ENCODE assay signal across 8 cellular contexts in the genomic region with DNA sequence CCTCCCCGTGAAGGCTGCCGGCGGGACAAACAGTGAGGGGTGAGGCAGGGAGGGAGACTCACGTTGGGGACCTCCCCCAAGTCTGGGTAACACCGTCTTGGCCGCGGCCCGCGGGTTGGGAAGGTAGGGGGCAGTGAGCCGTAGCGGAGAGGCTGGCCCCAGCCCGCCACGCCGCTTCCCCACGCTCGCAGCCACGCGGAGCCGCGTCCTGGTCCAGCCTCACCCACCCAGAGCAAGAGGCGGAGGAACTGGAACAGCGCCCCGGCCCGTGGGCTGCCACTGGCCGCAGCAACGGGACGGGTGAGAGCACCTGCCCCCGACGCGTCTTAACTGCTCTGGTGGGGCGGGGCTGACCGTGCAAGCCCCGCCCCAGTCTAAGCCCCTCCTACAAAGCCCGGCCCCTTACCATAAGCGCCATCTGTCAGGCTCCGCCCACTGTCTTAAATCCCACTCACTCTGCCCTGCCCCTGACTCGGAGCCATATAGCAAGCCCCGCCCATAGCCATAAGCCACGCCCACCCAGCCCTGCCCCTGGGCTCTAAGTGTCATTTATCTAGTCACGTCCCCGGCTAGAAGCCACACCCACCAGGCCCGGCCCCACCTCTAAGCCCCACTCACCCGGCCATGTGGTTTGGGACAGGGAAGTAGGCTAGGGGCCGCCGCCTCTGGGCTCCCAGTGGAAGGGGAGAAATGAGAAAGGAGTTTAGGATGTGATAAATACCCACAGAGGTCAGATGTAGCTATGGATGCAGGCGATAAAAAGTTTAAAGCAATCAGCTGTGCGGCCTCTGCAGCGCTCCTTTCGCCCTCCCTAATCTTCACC. TPM values are rescaled to one million over a fixed set of nuclear protein-coding genes. Genes with fewer than 3 reads are reported as not detected.
A peak's percentile ranks its signal among the peaks of the same experiment; 100 is the strongest.
DNase-seq lines count a peak whose midpoint lies in the region; ATAC-seq and TF ChIP-seq lines count a peak whose summit lies in the region.

No MANE protein-coding gene starts in this region.

- H3K36me3 Mint-ChIP-seq in activated T-helper 17 cell treated with anti-CD3 and anti-CD28 coated beads, Interleukin-2, amount 50 U/mL, for 72 hours (ENCODE audit: low read depth), result no peaks in the 10 kb centered on the region

- peak in 1 of 6 experiments; percentile 9 for TF ChIP-seq CTCF in Peyer's patch (IDR thresholded peaks at IDR 0.05)
- TF ChIP-seq CTCF in foreskin fibroblast (IDR thresholded peaks at IDR 0.05; ENCODE audit: low read depth, low read length), result no peak
- no peak for TF ChIP-seq CTCF in neural cell (IDR thresholded peaks at IDR 0.05; ENCODE audit: poor library complexity, severe bottlenecking)

- H3F3A ChIP-seq in neural cell (ENCODE audit: insufficient read depth, low read length, poor library complexity, severe bottlenecking), result no peaks in the 10 kb centered on the region

- TF ChIP-seq POLR2A in Peyer's patch (IDR thresholded peaks at IDR 0.05), result peak in 1 of 2 donors; percentile 32

- peak overlapping the region; percentile 44; the same call in 1 of the 2 replicates for H3K9ac ChIP-seq in HUES64 (ENCODE audit: low read depth, low read length)
- no peak overlapping the region for H3K9ac ChIP-seq in neural cell (ENCODE audit: low read length)

- H3K9me3 Mint-ChIP-seq in activated T-helper 17 cell treated with anti-CD3 and anti-CD28 coated beads, Interleukin-2, amount 50 U/mL, for 72 hours, result no peaks in the 10 kb centered on the region
- no peaks in the 10 kb centered on the region for H3K9me3 Mint-ChIP-seq in stimulated activated naive CD8-positive, alpha-beta T cell treated with anti-CD3 and anti-CD28 coated beads, Interleukin-15, amount 100 ng/mL, for 72 hours

- peaks cover 4% of the 10 kb centered on the region for H3K4me1 Mint-ChIP-seq in activated T-helper 17 cell treated with anti-CD3 and anti-CD28 coated beads, Interleukin-2, amount 50 U/mL, for 72 hours
- H3K4me1 Mint-ChIP-seq in stimulated activated naive CD8-positive, alpha-beta T cell treated with anti-CD3 and anti-CD28 coated beads, Interleukin-15, amount 100 ng/mL, for 72 hours, result peaks cover 38% of the 10 kb centered on the region

- no peaks in the 10 kb centered on the region for H3K9me3 ChIP-seq in HUES64 (ENCODE audit: insufficient read depth, low read depth, low read length)
- H3K9me3 ChIP-seq in Peyer's patch, result no peaks in the 10 kb centered on the region
- no peaks in the 10 kb centered on the region for H3K9me3 ChIP-seq in neural cell (ENCODE audit: low read length)

- peak; percentile 77 for ATAC-seq in GM21381 (IDR thresholded peaks at IDR 0.05; ENCODE audit: unreplicated experiment)
- ATAC-seq in activated T-helper 17 cell treated with anti-CD3 and anti-CD28 coated beads, Interleukin-2, amount 50 U/mL, for 72 hours (replicated peaks), result peak; percentile 97
- peak; percentile 88 for ATAC-seq in stimulated activated naive CD8-positive, alpha-beta T cell treated with anti-CD3 and anti-CD28 coated beads, Interleukin-15, amount 100 ng/mL, for 72 hours

- H3K4me2 ChIP-seq in neural cell (ENCODE audit: low read length), result no peak overlapping the region

- H3K9me2 ChIP-seq in neural cell (ENCODE audit: insufficient read depth, low read length), result no peaks in the 10 kb centered on the region

- WGBS in HUES64, result 9% methylated on average over 49 of the region's 49 CpGs

- H3K79me2 ChIP-seq in neural cell (replicated peaks; ENCODE audit: insufficient read depth, low read length), result no peaks in the 10 kb centered on the region

- TF ChIP-seq EP300 in neural cell (conservative IDR thresholded peaks at IDR 0.05; ENCODE audit: poor library complexity, severe bottlenecking), result no peak

- H3K4me3 ChIP-seq in HUES64 (ENCODE audit: low read length) (peak overlapping the region; percentile 62), Peyer's patch (peak overlapping the region; percentile 35 to 59 (median 44)), foreskin fibroblast (ENCODE audit: low read depth in 1 of 2, low read length in 2 of 2) (no peak overlapping the region), neural cell (ENCODE audit: low read length) (peak overlapping the region; percentile 46)

- peaks cover 3% of the 10 kb centered on the region for H3K27me3 Mint-ChIP-seq in activated T-helper 17 cell treated with anti-CD3 and anti-CD28 coated beads, Interleukin-2, amount 50 U/mL, for 72 hours
- no peaks in the 10 kb centered on the region for H3K27me3 Mint-ChIP-seq in stimulated activated naive CD8-positive, alpha-beta T cell treated with anti-CD3 and anti-CD28 coated beads, Interleukin-15, amount 100 ng/mL, for 72 hours

- no peaks in the 10 kb centered on the region for H4K20me1 ChIP-seq in neural cell (ENCODE audit: insufficient read depth)

- H3K27me3 ChIP-seq in HUES64 (ENCODE audit: insufficient read depth, low read length) (peaks cover 13% of the 10 kb centered on the region), Peyer's patch (no peaks in the 10 kb centered on the region), neural cell (ENCODE audit: insufficient read depth, low read depth, low read length) (peaks cover 3% of the 10 kb centered on the region)

- no peak overlapping the region for H2AFZ ChIP-seq in neural cell (ENCODE audit: low read depth, low read length)

- DNase-seq in CMK (ENCODE audit: low read depth), result peak; percentile 99
- DNase-seq in Peyer's patch, result peak; percentile 92 to 98 (median 97)
- peak; percentile 67 to 87 for DNase-seq in foreskin fibroblast
- DNase-seq in stimulated activated naive CD8-positive, alpha-beta T cell treated with anti-CD3 and anti-CD28 coated beads, Interleukin-15, amount 100 ng/mL, for 72 hours, result peak; percentile 88 to 90

- H3K27ac ChIP-seq in HUES64 (ENCODE audit: low read depth, low read length), result no peak overlapping the region
- peak overlapping the region; percentile 39 to 61 (median 48) for H3K27ac ChIP-seq in Peyer's patch
- H3K27ac ChIP-seq in neural cell (ENCODE audit: low read length), result no peak overlapping the region

- peaks cover 11% of the 10 kb centered on the region for H3K4me1 ChIP-seq in HUES64 (ENCODE audit: insufficient read depth, low read length)
- H3K4me1 ChIP-seq in Peyer's patch, result peaks cover 0 to 19% (median 5%) of the 10 kb centered on the region in 4 donors

- H3K27ac Mint-ChIP-seq in activated T-helper 17 cell treated with anti-CD3 and anti-CD28 coated beads, Interleukin-2, amount 50 U/mL, for 72 hours, result no peak overlapping the region
- peak overlapping the region in 1 of 2 donors; percentile 25 for H3K27ac Mint-ChIP-seq in stimulated activated naive CD8-positive, alpha-beta T cell treated with anti-CD3 and anti-CD28 coated beads, Interleukin-15, amount 100 ng/mL, for 72 hours

- H3K36me3 ChIP-seq in HUES64 (ENCODE audit: insufficient read depth, low read length) (no peaks in the 10 kb centered on the region), Peyer's patch (no peaks in the 10 kb centered on the region), neural cell (ENCODE audit: insufficient read depth, low read length) (no peaks in the 10 kb centered on the region)

- no peak for TF ChIP-seq RAD21 in neural cell (conservative IDR thresholded peaks at IDR 0.05)

- H3K4me3 Mint-ChIP-seq in activated T-helper 17 cell treated with anti-CD3 and anti-CD28 coated beads, Interleukin-2, amount 50 U/mL, for 72 hours, result peak overlapping the region; percentile 62
- peak overlapping the region; percentile 63 to 79 for H3K4me3 Mint-ChIP-seq in stimulated activated naive CD8-positive, alpha-beta T cell treated with anti-CD3 and anti-CD28 coated beads, Interleukin-15, amount 100 ng/mL, for 72 hours

TF ChIP-seq in neural cell, 6 proteins besides CTCF, POLR2A, EP300 and RAD21:
- no peak for TF ChIP-seq SMC3 (conservative IDR thresholded peaks at IDR 0.05; ENCODE audit: poor library complexity)
- TF ChIP-seq MXI1 (conservative IDR thresholded peaks at IDR 0.05; ENCODE audit: poor library complexity, severe bottlenecking), result no peak
- no peak for TF ChIP-seq EZH2 (IDR thresholded peaks at IDR 0.05; ENCODE audit: borderline replicate concordance, insufficient read depth, low read length, poor library complexity, severe bottlenecking)
- TF ChIP-seq TAF1 (IDR thresholded peaks at IDR 0.05; ENCODE audit: low read depth), result no peak
- TF ChIP-seq, protein P1, sequence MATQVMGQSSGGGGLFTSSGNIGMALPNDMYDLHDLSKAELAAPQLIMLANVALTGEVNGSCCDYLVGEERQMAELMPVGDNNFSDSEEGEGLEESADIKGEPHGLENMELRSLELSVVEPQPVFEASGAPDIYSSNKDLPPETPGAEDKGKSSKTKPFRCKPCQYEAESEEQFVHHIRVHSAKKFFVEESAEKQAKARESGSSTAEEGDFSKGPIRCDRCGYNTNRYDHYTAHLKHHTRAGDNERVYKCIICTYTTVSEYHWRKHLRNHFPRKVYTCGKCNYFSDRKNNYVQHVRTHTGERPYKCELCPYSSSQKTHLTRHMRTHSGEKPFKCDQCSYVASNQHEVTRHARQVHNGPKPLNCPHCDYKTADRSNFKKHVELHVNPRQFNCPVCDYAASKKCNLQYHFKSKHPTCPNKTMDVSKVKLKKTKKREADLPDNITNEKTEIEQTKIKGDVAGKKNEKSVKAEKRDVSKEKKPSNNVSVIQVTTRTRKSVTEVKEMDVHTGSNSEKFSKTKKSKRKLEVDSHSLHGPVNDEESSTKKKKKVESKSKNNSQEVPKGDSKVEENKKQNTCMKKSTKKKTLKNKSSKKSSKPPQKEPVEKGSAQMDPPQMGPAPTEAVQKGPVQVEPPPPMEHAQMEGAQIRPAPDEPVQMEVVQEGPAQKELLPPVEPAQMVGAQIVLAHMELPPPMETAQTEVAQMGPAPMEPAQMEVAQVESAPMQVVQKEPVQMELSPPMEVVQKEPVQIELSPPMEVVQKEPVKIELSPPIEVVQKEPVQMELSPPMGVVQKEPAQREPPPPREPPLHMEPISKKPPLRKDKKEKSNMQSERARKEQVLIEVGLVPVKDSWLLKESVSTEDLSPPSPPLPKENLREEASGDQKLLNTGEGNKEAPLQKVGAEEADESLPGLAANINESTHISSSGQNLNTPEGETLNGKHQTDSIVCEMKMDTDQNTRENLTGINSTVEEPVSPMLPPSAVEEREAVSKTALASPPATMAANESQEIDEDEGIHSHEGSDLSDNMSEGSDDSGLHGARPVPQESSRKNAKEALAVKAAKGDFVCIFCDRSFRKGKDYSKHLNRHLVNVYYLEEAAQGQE (IDR thresholded peaks at IDR 0.05; ENCODE audit: borderline replicate concordance), result no peak
- no peak for TF ChIP-seq POLR2AphosphoS5 (IDR thresholded peaks at IDR 0.05)

RNA-seq across cellular contexts. Expression of a gene that starts 2.1 kb away (rescaled TPM):
- not detected for polyA plus RNA-seq in HUES64 (2013, experiment 1 of 2)
- not detected for polyA plus RNA-seq in HUES64 (2013, experiment 2 of 2)
- 100 to 1,000 TPM in 2 of 4 donors, 10 to 100 TPM in 1, 1 to 10 TPM in 1; 5.8 to 286 (median 121) TPM for total RNA-seq in Peyer's patch
- total RNA-seq in activated T-helper 17 cell treated with anti-CD3 and anti-CD28 coated beads, Interleukin-2, amount 50 U/mL, for 72 hours, result under 1 TPM in 1 of 2 donors, not detected in 1; 0.48 TPM
- 1.9 and 2.4 TPM in 2 replicates for polyA plus RNA-seq in neural cell
- polyA minus RNA-seq in neural cell, result 0.73 TPM in 1 of 2 replicates, not detected in the other

RNA-seq across cellular contexts. Expression of a gene that starts 45.0 kb away (rescaled TPM):
- 118 TPM for polyA plus RNA-seq in HUES64 (2013, experiment 1 of 2)
- 121 TPM for polyA plus RNA-seq in HUES64 (2013, experiment 2 of 2)
- total RNA-seq in Peyer's patch, result 10 to 100 TPM; 21.0 to 41.7 (median 25.9) TPM
- total RNA-seq in activated T-helper 17 cell treated with anti-CD3 and anti-CD28 coated beads, Interleukin-2, amount 50 U/mL, for 72 hours, result 100 to 1,000 TPM in 1 of 2 donors, 10 to 100 TPM in 1; 81.6 to 155 TPM
- polyA plus RNA-seq in neural cell, result 18.4 and 19.1 TPM in 2 replicates
- 29.7 and 55.3 TPM in 2 replicates for polyA minus RNA-seq in neural cell

Comparison
In these comparisons a context has a peak if more than half of its experiments do, and no peak if none do; other contexts are left out.
1. H3K27ac ChIP-seq: peak in Peyer's patch (4 of 4); none in HUES64 (single experiment) and neural cell (single experiment).
2. H3K4me3 ChIP-seq: peak in HUES64 (single experiment), Peyer's patch (4 of 4) and neural cell (single experiment); none in foreskin fibroblast (0 of 2).
3. RNA of a gene that starts 2.1 kb away (total RNA-seq): 5.8 to 286 TPM in Peyer's patch; 0.48 TPM in activated T-helper 17 cell treated with anti-CD3 and anti-CD28 coated beads, Interleukin-2, amount 50 U/mL, for 72 hours; every median in the first group is over 4 times any median in the second.
4. Peak in every context shown above with its lines, with median percentiles within 50 percentile points of each other: DNase-seq and ATAC-seq.